ENCODE assay signal across 1 cellular context in genomic region chr15:78236491-78236890, GRCh38.
TF ChIP-seq lines count a peak whose summit lies in the region.

No MANE protein-coding gene starts in this region.

TF ChIP-seq in K562, 482 proteins besides CTCF, POLR2A, EP300 and RAD21:
- peak; percentile 39; the same call in 1 of the 2 replicates for TF ChIP-seq ATF3 (IDR thresholded peaks at IDR 0.05)
- no peak for TF ChIP-seq ATF3 (CRISPR knock-in tag; conservative IDR thresholded peaks at IDR 0.05)
- TF ChIP-seq POLR2G (IDR thresholded peaks at IDR 0.05; ENCODE audit: low read depth, low read length) = no peak
